ENCODE assay signal across 9 cellular contexts in genomic region chr2:95115418-95115817, GRCh38. TPM values are rescaled to one million over a fixed set of nuclear protein-coding genes. Genes with fewer than 3 reads are reported as not detected.
DNase-seq lines count a peak whose midpoint lies in the region; ATAC-seq and TF ChIP-seq lines count a peak whose summit lies in the region.
"Had no signal": no experiment of that assay in that cellular context is flagged by ENCODE, and none has a peak within 500 bp of the region (broad histone marks: within the 10 kb centered on the region; RNA-seq: fewer than 3 reads in every experiment).

No MANE protein-coding gene starts in this region.

- ATAC-seq in GM19468 (IDR thresholded peaks at IDR 0.05; ENCODE audit: extremely low read depth, unreplicated experiment) (peak; percentile 79), HG03571 (IDR thresholded peaks at IDR 0.05; ENCODE audit: unreplicated experiment) (peak; percentile 77)
- peak; percentile 98 for ATAC-seq in stimulated activated naive CD8-positive, alpha-beta T cell treated with anti-CD3 and anti-CD28 coated beads, Interleukin-15, amount 100 ng/mL, for 72 hours

- H3K27ac Mint-ChIP-seq in Calu3 (ENCODE audit: unreplicated experiment) (no peak overlapping the region), neural crest cell (ENCODE audit: unreplicated experiment) (no peak overlapping the region)
- no peak overlapping the region for H3K27ac Mint-ChIP-seq in stimulated activated naive CD8-positive, alpha-beta T cell treated with anti-CD3 and anti-CD28 coated beads, Interleukin-15, amount 100 ng/mL, for 72 hours
- H3K27ac Mint-ChIP-seq: dendritic cell treated with granulocyte-macrophage colony-stimulating factor and Interleukin-4, amounts not matched to agents 40 ng/mL and 50 ng/mL, for 4 days had no signal

- H3K27ac ChIP-seq in OCI-LY1 (ENCODE audit: low read depth, low read length, poor library complexity, severe bottlenecking) (no peak overlapping the region), esophagus squamous epithelium (no peak overlapping the region)

- H3K36me3 ChIP-seq in OCI-LY1 (ENCODE audit: insufficient read depth, low read length) (peaks cover 90% of the 10 kb centered on the region), esophagus squamous epithelium (peaks cover 8 to 57% (median 16%) of the 10 kb centered on the region in 3 donors)

- H3K79me2 ChIP-seq in OCI-LY1 (ENCODE audit: insufficient read depth, low read length): peaks cover 34% of the 10 kb centered on the region

- no peaks in the 10 kb centered on the region for H3K27me3 ChIP-seq in OCI-LY1 (ENCODE audit: insufficient read depth, low read length)
- H3K27me3 ChIP-seq in esophagus squamous epithelium: no peaks in the 10 kb centered on the region

- intact Hi-C loops in Calu3 (cut with micrococcal nuclease; ENCODE audit: unreplicated experiment) (loop anchor here (2.0 to 10.0 kb wide), 2 partner anchors 93 to 131 kb away; no protein-coding TSS in a partner anchor), esophagus squamous epithelium (cut with DNase I) (loop anchor here (5.0 kb wide), 1 partner anchor 93 kb away; no protein-coding TSS in a partner anchor)

- 12 to 23% methylated on average over 7 of the region's 7 CpGs for WGBS in esophagus squamous epithelium, 2 donors

- H3K36me3 Mint-ChIP-seq in Calu3 (ENCODE audit: insufficient read depth, unreplicated experiment) (peaks cover 40% of the 10 kb centered on the region), neural crest cell (ENCODE audit: low read depth) (peaks cover 17% of the 10 kb centered on the region)

- peak; percentile 71 for DNase-seq in Calu3
- DNase-seq in activated T-cell treated with anti-CD3 and anti-CD28 coated beads for 4 hours: peak; percentile 62
- no peak for DNase-seq in esophagus squamous epithelium (lab: John Stamatoyannopoulos, UW)
- DNase-seq in neural crest cell (ENCODE audit: low read depth, low spot score): peak; percentile 67
- DNase-seq in stimulated activated naive CD8-positive, alpha-beta T cell treated with anti-CD3 and anti-CD28 coated beads, Interleukin-15, amount 100 ng/mL, for 72 hours: peak; percentile 65 to 78

- H3K4me1 ChIP-seq in OCI-LY1 (ENCODE audit: insufficient read depth, low read length, severe bottlenecking) (peaks cover 18% of the 10 kb centered on the region), esophagus squamous epithelium (peaks cover 0 to 40% (median 12%) of the 10 kb centered on the region in 3 donors)

- no peaks in the 10 kb centered on the region for H3K9me2 ChIP-seq in OCI-LY1 (ENCODE audit: low read depth, low read length)

- H3K9me3 ChIP-seq in OCI-LY1 (ENCODE audit: low read length) (no peaks in the 10 kb centered on the region), esophagus squamous epithelium (no peaks in the 10 kb centered on the region)

- no peak for TF ChIP-seq POLR2A in esophagus squamous epithelium (IDR thresholded peaks at IDR 0.05)

- no peaks in the 10 kb centered on the region for H3F3A ChIP-seq in OCI-LY1 (ENCODE audit: insufficient read depth, low read length)

- H3K27me3 Mint-ChIP-seq in Calu3 (ENCODE audit: unreplicated experiment) (no peaks in the 10 kb centered on the region), neural crest cell (ENCODE audit: low read depth) (no peaks in the 10 kb centered on the region)
- no peaks in the 10 kb centered on the region for H3K27me3 Mint-ChIP-seq in stimulated activated naive CD8-positive, alpha-beta T cell treated with anti-CD3 and anti-CD28 coated beads, Interleukin-15, amount 100 ng/mL, for 72 hours
- H3K27me3 Mint-ChIP-seq: dendritic cell treated with granulocyte-macrophage colony-stimulating factor and Interleukin-4, amounts not matched to agents 40 ng/mL and 50 ng/mL, for 4 days had no signal

- no peak overlapping the region for H3K9ac ChIP-seq in OCI-LY1 (ENCODE audit: low read length)

- no peaks in the 10 kb centered on the region for H3K9me3 Mint-ChIP-seq in Calu3 (ENCODE audit: low read depth, unreplicated experiment)
- H3K9me3 Mint-ChIP-seq in neural crest cell: no peaks in the 10 kb centered on the region
- no peaks in the 10 kb centered on the region for H3K9me3 Mint-ChIP-seq in stimulated activated naive CD8-positive, alpha-beta T cell treated with anti-CD3 and anti-CD28 coated beads, Interleukin-15, amount 100 ng/mL, for 72 hours
- H3K9me3 Mint-ChIP-seq: dendritic cell treated with granulocyte-macrophage colony-stimulating factor and Interleukin-4, amounts not matched to agents 40 ng/mL and 50 ng/mL, for 4 days had no signal

- no TSS peak for BruUV-seq in Calu3 (replicated peaks; lab: Mats Ljungman, UMichigan)

- H4K20me1 ChIP-seq in OCI-LY1 (ENCODE audit: insufficient read depth, low read length): no peaks in the 10 kb centered on the region

- TF ChIP-seq CTCF in Calu3 (IDR thresholded peaks at IDR 0.05; ENCODE audit: unreplicated experiment) (peak; percentile 65), OCI-LY1 (IDR thresholded peaks at IDR 0.05; ENCODE audit: low read length) (peak; percentile 83), esophagus squamous epithelium (IDR thresholded peaks at IDR 0.05) (peak; percentile 42 to 78 (median 72)), neural crest cell (conservative IDR thresholded peaks at IDR 0.05) (peak; percentile 87)

- no peak overlapping the region for H3K4me3 ChIP-seq in OCI-LY1 (ENCODE audit: low read depth, low read length, poor library complexity, severe bottlenecking)
- H3K4me3 ChIP-seq in esophagus squamous epithelium: no peak overlapping the region

- no peak overlapping the region for H3K4me3 Mint-ChIP-seq in Calu3 (ENCODE audit: low read depth, unreplicated experiment)
- peak overlapping the region; percentile 78 for H3K4me3 Mint-ChIP-seq in neural crest cell
- no peak overlapping the region for H3K4me3 Mint-ChIP-seq in stimulated activated naive CD8-positive, alpha-beta T cell treated with anti-CD3 and anti-CD28 coated beads, Interleukin-15, amount 100 ng/mL, for 72 hours
- H3K4me3 Mint-ChIP-seq: dendritic cell treated with granulocyte-macrophage colony-stimulating factor and Interleukin-4, amounts not matched to agents 40 ng/mL and 50 ng/mL, for 4 days had no signal

- no peak overlapping the region for H3K4me2 ChIP-seq in OCI-LY1 (ENCODE audit: low read length)

- peaks cover 17% of the 10 kb centered on the region for H3K4me1 Mint-ChIP-seq in Calu3 (ENCODE audit: low read depth, unreplicated experiment)
- peaks cover 25% of the 10 kb centered on the region for H3K4me1 Mint-ChIP-seq in neural crest cell
- peaks cover 35% of the 10 kb centered on the region for H3K4me1 Mint-ChIP-seq in stimulated activated naive CD8-positive, alpha-beta T cell treated with anti-CD3 and anti-CD28 coated beads, Interleukin-15, amount 100 ng/mL, for 72 hours

- CTCF ChIA-PET in Calu3 (lab: Charles Lee): interaction anchor here (0.7 to 2.1 kb wide), 7 partner anchors 36 to 129 kb away, joined by 4 to 12 read pairs (median 7); partner anchors contain the start of gene MAL

- H2AFZ ChIP-seq in OCI-LY1 (ENCODE audit: low read length): no peak overlapping the region

RNA-seq across cellular contexts. Expression of gene MRPS5, which starts 6.2 kb away (rescaled TPM):
- total RNA-seq in Calu3 (2022): 67.9 and 71.5 TPM in 2 replicates
- total RNA-seq in esophagus squamous epithelium: 10 to 100 TPM; 41.9 to 55.4 (median 46.4) TPM
- total RNA-seq in neural crest cell: 58.8 and 60.7 TPM in 2 replicates

RNA-seq across cellular contexts. Expression of gene ZNF514, which starts 44.2 kb away (rescaled TPM):
- 14.0 and 17.4 TPM in 2 replicates for total RNA-seq in Calu3 (2022)
- total RNA-seq in esophagus squamous epithelium: 10 to 100 TPM in 1 of 4 donors, 1 to 10 TPM in 3; 4.9 to 23.8 (median 6.9) TPM
- 22.6 and 28.0 TPM in 2 replicates for total RNA-seq in neural crest cell

RNA-seq across cellular contexts. Expression of gene ZNF2, which starts 50.2 kb away (rescaled TPM):
- total RNA-seq in Calu3 (2022) (3.5 and 4.8 TPM in 2 replicates), esophagus squamous epithelium (1 to 10 TPM; 2.8 to 4.0 (median 3.4) TPM), neural crest cell (6.3 and 7.0 TPM in 2 replicates)
